ENCODE assay signal across 1 cellular context in the genomic region with DNA sequence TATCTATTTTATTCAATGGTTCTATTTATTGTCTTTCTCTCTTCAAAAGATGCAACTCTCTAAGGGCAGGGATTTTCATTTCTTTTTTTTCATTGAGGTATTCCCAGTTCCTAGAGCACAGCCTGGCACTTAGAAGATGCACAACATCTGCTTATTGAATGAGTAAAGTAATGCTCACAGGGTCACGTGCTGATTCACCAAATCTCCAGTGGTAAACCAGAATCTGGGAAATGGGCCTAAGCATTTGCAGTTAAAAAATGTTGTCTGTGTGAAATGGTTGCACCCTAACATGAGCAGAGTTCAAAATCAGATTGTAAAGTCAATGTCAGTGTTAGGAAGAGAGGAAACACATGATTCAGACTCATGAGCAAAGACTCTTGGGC.
TF ChIP-seq lines count a peak whose summit lies in the region.

No MANE protein-coding gene starts in this region.

TF ChIP-seq in A549, 52 proteins besides CTCF, POLR2A, EP300 and RAD21 (continued from another document):
- TF ChIP-seq, protein P1, sequence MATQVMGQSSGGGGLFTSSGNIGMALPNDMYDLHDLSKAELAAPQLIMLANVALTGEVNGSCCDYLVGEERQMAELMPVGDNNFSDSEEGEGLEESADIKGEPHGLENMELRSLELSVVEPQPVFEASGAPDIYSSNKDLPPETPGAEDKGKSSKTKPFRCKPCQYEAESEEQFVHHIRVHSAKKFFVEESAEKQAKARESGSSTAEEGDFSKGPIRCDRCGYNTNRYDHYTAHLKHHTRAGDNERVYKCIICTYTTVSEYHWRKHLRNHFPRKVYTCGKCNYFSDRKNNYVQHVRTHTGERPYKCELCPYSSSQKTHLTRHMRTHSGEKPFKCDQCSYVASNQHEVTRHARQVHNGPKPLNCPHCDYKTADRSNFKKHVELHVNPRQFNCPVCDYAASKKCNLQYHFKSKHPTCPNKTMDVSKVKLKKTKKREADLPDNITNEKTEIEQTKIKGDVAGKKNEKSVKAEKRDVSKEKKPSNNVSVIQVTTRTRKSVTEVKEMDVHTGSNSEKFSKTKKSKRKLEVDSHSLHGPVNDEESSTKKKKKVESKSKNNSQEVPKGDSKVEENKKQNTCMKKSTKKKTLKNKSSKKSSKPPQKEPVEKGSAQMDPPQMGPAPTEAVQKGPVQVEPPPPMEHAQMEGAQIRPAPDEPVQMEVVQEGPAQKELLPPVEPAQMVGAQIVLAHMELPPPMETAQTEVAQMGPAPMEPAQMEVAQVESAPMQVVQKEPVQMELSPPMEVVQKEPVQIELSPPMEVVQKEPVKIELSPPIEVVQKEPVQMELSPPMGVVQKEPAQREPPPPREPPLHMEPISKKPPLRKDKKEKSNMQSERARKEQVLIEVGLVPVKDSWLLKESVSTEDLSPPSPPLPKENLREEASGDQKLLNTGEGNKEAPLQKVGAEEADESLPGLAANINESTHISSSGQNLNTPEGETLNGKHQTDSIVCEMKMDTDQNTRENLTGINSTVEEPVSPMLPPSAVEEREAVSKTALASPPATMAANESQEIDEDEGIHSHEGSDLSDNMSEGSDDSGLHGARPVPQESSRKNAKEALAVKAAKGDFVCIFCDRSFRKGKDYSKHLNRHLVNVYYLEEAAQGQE (IDR thresholded peaks at IDR 0.05): no peak
- TF ChIP-seq RFX5 (IDR thresholded peaks at IDR 0.05) (no peak), JUNB (IDR thresholded peaks at IDR 0.05) (no peak), CHD2 (IDR thresholded peaks at IDR 0.05; ENCODE audit: low read length, partially characterized antibody) (no peak)
- TF ChIP-seq, protein P2, sequence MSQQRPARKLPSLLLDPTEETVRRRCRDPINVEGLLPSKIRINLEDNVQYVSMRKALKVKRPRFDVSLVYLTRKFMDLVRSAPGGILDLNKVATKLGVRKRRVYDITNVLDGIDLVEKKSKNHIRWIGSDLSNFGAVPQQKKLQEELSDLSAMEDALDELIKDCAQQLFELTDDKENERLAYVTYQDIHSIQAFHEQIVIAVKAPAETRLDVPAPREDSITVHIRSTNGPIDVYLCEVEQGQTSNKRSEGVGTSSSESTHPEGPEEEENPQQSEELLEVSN (IDR thresholded peaks at IDR 0.05; ENCODE audit: borderline replicate concordance, low read depth): no peak
TF ChIP-seq in A549: peak in this region for 0.
